18 cellular contexts compared by ENCODE assay signal in genomic region chr3:188431040-188431439, GRCh38.
DNase-seq lines count a peak whose midpoint lies in the region; ATAC-seq, FAIRE-seq and TF ChIP-seq lines count a peak whose summit lies in the region.
"Had no signal": no experiment of that assay in that cellular context is flagged by ENCODE, and none has a peak within 500 bp of the region (broad histone marks: within the 10 kb centered on the region; RNA-seq: fewer than 3 reads in every experiment).

No MANE protein-coding gene starts in this region.

- H3K27me3 Mint-ChIP-seq in HFFc6 (ENCODE audit: insufficient read depth) (peaks cover 1% of the 10 kb centered on the region), astrocyte (ENCODE audit: low read depth, unreplicated experiment) (no peaks in the 10 kb centered on the region)
- H3K27me3 Mint-ChIP-seq: activated CD8-positive, alpha-beta memory T cell treated with anti-CD3 and anti-CD28 coated beads, Interleukin-2, amount 10 ng/mL, durations not matched to agents 7 days and 5 days had no signal

- TF ChIP-seq CTCF in HFFc6 (IDR thresholded peaks at IDR 0.05): no peak
- TF ChIP-seq CTCF in astrocyte (IDR thresholded peaks at IDR 0.05; ENCODE audit: insufficient read depth, low read depth, low read length): no peak
- TF ChIP-seq CTCF in lower lobe of right lung (IDR thresholded peaks at IDR 0.05): no peak
- TF ChIP-seq CTCF in stomach (IDR thresholded peaks at IDR 0.05): no peak

- peaks cover 39% of the 10 kb centered on the region for H4K20me1 ChIP-seq in astrocyte (ENCODE audit: insufficient read depth, low read length)

- ATAC-seq in lower lobe of right lung: no peak
- no peak for ATAC-seq in GM21390 (IDR thresholded peaks at IDR 0.05; ENCODE audit: unreplicated experiment)
- ATAC-seq in GM21367 (IDR thresholded peaks at IDR 0.05; ENCODE audit: unreplicated experiment): no peak
- ATAC-seq: activated CD4-positive, CD25-positive, alpha-beta regulatory T cell treated with anti-CD3 and anti-CD28 coated beads, Interleukin-2, amount 50 U/mL, for 24 hours; activated CD8-positive, alpha-beta memory T cell treated with anti-CD3 and anti-CD28 coated beads, Interleukin-2, amount 10 ng/mL, durations not matched to agents 7 days and 5 days had no signal

- H3K27me3 ChIP-seq in astrocyte (ENCODE audit: insufficient read depth, low read length) (no peaks in the 10 kb centered on the region), lower lobe of right lung (ENCODE audit: low read depth) (no peaks in the 10 kb centered on the region), stomach (no peaks in the 10 kb centered on the region)
- H3K27me3 ChIP-seq: foreskin keratinocyte, SJCRH30 had no signal

- peaks cover 73% of the 10 kb centered on the region for H3K79me2 ChIP-seq in astrocyte (ENCODE audit: insufficient read depth, low read length)

- no peak overlapping the region for H2AFZ ChIP-seq in astrocyte (ENCODE audit: low read depth, low read length)

- no peak for FAIRE-seq in astrocyte (lab: Jason Lieb, UNC)

- H3K27ac ChIP-seq in astrocyte (ENCODE audit: low read depth, low read length) (no peak overlapping the region), lower lobe of right lung (peak overlapping the region; percentile 14), stomach (peak overlapping the region in 4 of 5 donors; percentile 11 to 76 (median 47))
- H3K27ac ChIP-seq: foreskin keratinocyte, SJCRH30 had no signal

- DNase-seq in HFFc6: no peak
- no peak for DNase-seq in astrocyte (ENCODE audit: low read depth)
- DNase-seq in lower lobe of right lung: no peak
- DNase-seq in stomach: no peak
- no peak for DNase-seq in NCI-H128 (lab: John Stamatoyannopoulos, UW; ENCODE audit: unreplicated experiment)
- DNase-seq: activated CD8-positive, alpha-beta memory T cell treated with anti-CD3 and anti-CD28 coated beads, Interleukin-2, amount 10 ng/mL, durations not matched to agents 7 days and 5 days; amniotic stem cell; DMS153; GOT3; left ventricle myocardium superior; NCI-H2081; NCI-H510A; SJCRH30 had no signal

- H3K4me3 ChIP-seq in astrocyte (ENCODE audit: insufficient read depth, low read depth, low read length) (no peak overlapping the region), lower lobe of right lung (no peak overlapping the region), stomach (no peak overlapping the region)
- H3K4me3 ChIP-seq: SJCRH30 had no signal

- H3K9ac ChIP-seq in astrocyte (ENCODE audit: low read length): no peak overlapping the region

- H3K36me3 Mint-ChIP-seq in HFFc6 (ENCODE audit: low read depth) (peaks cover 18% of the 10 kb centered on the region), astrocyte (ENCODE audit: low read depth, unreplicated experiment) (peaks cover 19% of the 10 kb centered on the region)

- 85 to 97% (median 96%) methylated on average over 5 of the region's 5 CpGs for WGBS in stomach, 5 donors

- intact Hi-C loops in lower lobe of right lung (cut with DNase I): no loop called here
- intact Hi-C loops in stomach (cut with DNase I; ENCODE audit: low total_unique reads): no loop called here

- peaks cover 20% of the 10 kb centered on the region for H3K4me1 ChIP-seq in astrocyte (ENCODE audit: insufficient read depth, low read length)
- H3K4me1 ChIP-seq in lower lobe of right lung: peaks cover 23% of the 10 kb centered on the region
- H3K4me1 ChIP-seq in stomach: peaks cover 29 to 72% (median 49%) of the 10 kb centered on the region in 4 donors
- H3K4me1 ChIP-seq: SJCRH30 had no signal

- H3K9me3 ChIP-seq in astrocyte (ENCODE audit: insufficient read depth, low read depth, low read length) (no peaks in the 10 kb centered on the region), lower lobe of right lung (no peaks in the 10 kb centered on the region), stomach (no peaks in the 10 kb centered on the region)
- H3K9me3 ChIP-seq: SJCRH30 had no signal

- TF ChIP-seq POLR2A in stomach (IDR thresholded peaks at IDR 0.05): no peak

- peak overlapping the region; percentile 36 for H3K27ac Mint-ChIP-seq in HFFc6
- no peak overlapping the region for H3K27ac Mint-ChIP-seq in astrocyte (ENCODE audit: unreplicated experiment)
- H3K27ac Mint-ChIP-seq: activated CD8-positive, alpha-beta memory T cell treated with anti-CD3 and anti-CD28 coated beads, Interleukin-2, amount 10 ng/mL, durations not matched to agents 7 days and 5 days; nephron had no signal

- TF ChIP-seq EP300 in stomach (IDR thresholded peaks at IDR 0.05): no peak

- no peaks in the 10 kb centered on the region for H3K36me3 ChIP-seq in astrocyte (ENCODE audit: insufficient read depth, low read length)
- H3K36me3 ChIP-seq in lower lobe of right lung: no peaks in the 10 kb centered on the region
- H3K36me3 ChIP-seq in stomach: peaks cover 0 to 4% (median 0%) of the 10 kb centered on the region in 4 donors
- H3K36me3 ChIP-seq: SJCRH30 had no signal

- H3K4me1 Mint-ChIP-seq in HFFc6 (ENCODE audit: low read depth) (peaks cover 55% of the 10 kb centered on the region), astrocyte (ENCODE audit: low read depth, unreplicated experiment) (peaks cover 25% of the 10 kb centered on the region)

- no peak overlapping the region for H3K4me3 Mint-ChIP-seq in HFFc6
- H3K4me3 Mint-ChIP-seq in astrocyte (ENCODE audit: unreplicated experiment): no peak overlapping the region
- H3K4me3 Mint-ChIP-seq: activated CD8-positive, alpha-beta memory T cell treated with anti-CD3 and anti-CD28 coated beads, Interleukin-2, amount 10 ng/mL, durations not matched to agents 7 days and 5 days; nephron had no signal

- H3K9me3 Mint-ChIP-seq in HFFc6 (peaks cover 10% of the 10 kb centered on the region), astrocyte (ENCODE audit: unreplicated experiment) (peaks cover 4% of the 10 kb centered on the region)

- H3K4me2 ChIP-seq in astrocyte (ENCODE audit: low read length): peak overlapping the region; percentile 9
